ENCODE assay signal across 9 cellular contexts in the genomic region with DNA sequence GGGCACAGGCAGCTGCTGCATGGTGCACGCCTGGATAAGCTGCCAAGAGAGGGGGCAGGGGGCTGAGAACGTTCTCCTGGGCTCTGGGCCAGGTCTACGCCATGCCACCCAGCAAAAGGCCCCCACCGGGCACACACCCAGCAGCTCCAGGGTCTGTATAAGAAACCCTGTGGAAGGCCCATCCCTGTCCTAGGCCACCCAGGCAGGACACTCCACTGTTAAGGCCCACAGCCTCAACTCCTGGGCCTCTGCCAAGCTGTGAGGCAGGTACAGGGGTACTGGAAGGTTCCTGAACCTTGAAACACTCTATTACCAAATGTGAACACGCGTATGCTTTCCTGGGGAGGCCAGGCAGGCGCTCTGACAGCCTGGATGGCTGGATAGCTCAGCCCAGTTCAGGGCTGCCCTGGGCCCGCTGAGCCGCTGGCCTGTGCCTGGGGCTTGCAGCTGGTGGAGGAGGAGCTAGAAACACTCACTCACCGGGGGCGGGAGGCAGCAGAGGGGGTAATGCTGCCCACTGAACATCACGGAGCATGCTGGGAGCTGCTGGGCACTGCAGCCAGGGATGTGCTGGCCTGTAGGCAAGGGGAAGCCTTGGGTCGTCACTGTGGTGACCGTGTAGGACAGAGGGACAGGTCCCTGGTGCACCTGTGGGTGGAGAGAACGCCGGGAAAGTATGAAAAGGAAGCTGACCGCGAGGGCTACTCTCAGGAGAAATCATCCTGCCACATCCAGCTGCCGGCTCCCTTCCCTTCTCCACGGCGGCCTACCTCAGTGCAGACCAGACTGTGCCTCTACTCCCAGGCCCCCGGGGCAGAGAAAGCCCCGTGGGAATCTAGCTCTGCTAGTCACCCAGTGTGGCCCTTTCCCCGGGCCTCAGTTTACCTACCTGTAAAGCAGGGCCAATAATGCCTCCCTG. TPM values are rescaled to one million over a fixed set of nuclear protein-coding genes. Genes with fewer than 3 reads are reported as not detected.
A peak's percentile ranks its signal among the peaks of the same experiment; 100 is the strongest.
DNase-seq lines count a peak whose midpoint lies in the region; ATAC-seq and TF ChIP-seq lines count a peak whose summit lies in the region.
"Had no signal": no experiment of that assay in that cellular context is flagged by ENCODE, and none has a peak within 500 bp of the region (broad histone marks: within the 10 kb centered on the region; RNA-seq: fewer than 3 reads in every experiment).

No MANE protein-coding gene starts in this region.

- no peak for TF ChIP-seq CTCF in spleen (IDR thresholded peaks at IDR 0.05 in 8 of 11, conservative IDR thresholded peaks at IDR 0.05 in 3 of 11)

- WGBS in spleen, 5 donors = 34 to 55% (median 41%) methylated on average over 16 to 24 of the region's 24 CpGs

- peaks cover 31% of the 10 kb centered on the region for H3K36me3 ChIP-seq in SJSA1
- peaks cover 0 to 82% (median 47%) of the 10 kb centered on the region in 6 donors for H3K36me3 ChIP-seq in spleen

- no peaks in the 10 kb centered on the region for H3K9me3 ChIP-seq in SJSA1 (replicated peaks)
- no peaks in the 10 kb centered on the region for H3K9me3 ChIP-seq in spleen

- no peak overlapping the region for H3K27ac ChIP-seq in SJSA1
- peak overlapping the region; percentile 48 to 100 (median 99) for H3K27ac ChIP-seq in spleen
- H3K27ac ChIP-seq: 22Rv1 had no signal

- H3K27me3 ChIP-seq in SJSA1 (replicated peaks) = no peaks in the 10 kb centered on the region
- no peaks in the 10 kb centered on the region for H3K27me3 ChIP-seq in spleen (replicated peaks in 1 of 7)

- no peak overlapping the region for H3K4me3 ChIP-seq in SJSA1
- peak overlapping the region in 4 of 8 donors; percentile 10 to 58 (median 24) for H3K4me3 ChIP-seq in spleen

- no peak for ATAC-seq in HG03108 (IDR thresholded peaks at IDR 0.05; ENCODE audit: unreplicated experiment)

- intact Hi-C loops in spleen (cut with DNase I; ENCODE audit: low total_unique reads) = loop anchor here (10.0 kb wide), 1 partner anchor 86 kb away; the partner anchor contains the start of gene FAF2

- peak; percentile 25 for DNase-seq in DMS53 (lab: John Stamatoyannopoulos, UW)
- DNase-seq in DMS53 treated with DMSO at 0.1 percent for 48 hours (lab: John Stamatoyannopoulos, UW; ENCODE audit: unreplicated experiment) = no peak
- peak; percentile 87 to 89 for DNase-seq in SJSA1 (ENCODE audit: low read depth in 1 of 2, low spot score in 2 of 2)
- DNase-seq in fibroblast of the conjunctiva (ENCODE audit: low read depth) = peak; percentile 26
- peak; percentile 83 for DNase-seq in spleen
- DNase-seq in SKM-1 (lab: John Stamatoyannopoulos, UW; ENCODE audit: unreplicated experiment) = no peak
- DNase-seq in NCI-H2029 treated with DMSO at 0.1 percent for 48 hours (lab: John Stamatoyannopoulos, UW) = no peak

- no peak for TF ChIP-seq POLR2A in spleen (IDR thresholded peaks at IDR 0.05)

- H3K4me1 ChIP-seq in SJSA1 (replicated peaks) (peaks cover 55% of the 10 kb centered on the region), spleen (peaks cover 56 to 92% (median 78%) of the 10 kb centered on the region in 6 donors)

RNA-seq across cellular contexts. Expression of gene RNF44, which starts 6.0 kb away (rescaled TPM):
- total RNA-seq in SJSA1 (2014; rRNA removed; shearing (Covaris generic)) = 5.0 and 5.6 TPM in 2 replicates
- total RNA-seq in spleen = 100 to 1,000 TPM in 6 of 7 donors, 10 to 100 TPM in 1; 75.1 to 143 (median 121) TPM
- polyA plus RNA-seq in spleen = 10 to 100 TPM; 28.0 to 82.1 (median 44.4) TPM

RNA-seq across cellular contexts. Expression of gene CDHR2, which starts 17.9 kb away (rescaled TPM):
- total RNA-seq in SJSA1 (2014; rRNA removed; shearing (Covaris generic)) = not detected in 2 replicates
- total RNA-seq in spleen = 1 to 10 TPM in 1 of 7 donors, under 1 TPM in 4, not detected in 2; 0.17 to 1.4 (median 0.54) TPM
- under 1 TPM; 0.02 to 0.26 (median 0.10) TPM for polyA plus RNA-seq in spleen

Comparison
In these comparisons a context has a peak if more than half of its experiments do, and no peak if none do; other contexts are left out.
1. DNase-seq: peak in DMS53 (single experiment), SJSA1 (2 of 2), fibroblast of the conjunctiva (single experiment) and spleen (single experiment); none in DMS53 treated with DMSO at 0.1 percent for 48 hours (single experiment), SKM-1 (single experiment) and NCI-H2029 treated with DMSO at 0.1 percent for 48 hours (single experiment).
2. RNA of gene RNF44, which starts 6.0 kb away (total RNA-seq): 75.1 to 143 TPM in spleen; 5.0 to 5.6 TPM in SJSA1; every median in the first group is over 10 times any median in the second.